In the genomic region with DNA sequence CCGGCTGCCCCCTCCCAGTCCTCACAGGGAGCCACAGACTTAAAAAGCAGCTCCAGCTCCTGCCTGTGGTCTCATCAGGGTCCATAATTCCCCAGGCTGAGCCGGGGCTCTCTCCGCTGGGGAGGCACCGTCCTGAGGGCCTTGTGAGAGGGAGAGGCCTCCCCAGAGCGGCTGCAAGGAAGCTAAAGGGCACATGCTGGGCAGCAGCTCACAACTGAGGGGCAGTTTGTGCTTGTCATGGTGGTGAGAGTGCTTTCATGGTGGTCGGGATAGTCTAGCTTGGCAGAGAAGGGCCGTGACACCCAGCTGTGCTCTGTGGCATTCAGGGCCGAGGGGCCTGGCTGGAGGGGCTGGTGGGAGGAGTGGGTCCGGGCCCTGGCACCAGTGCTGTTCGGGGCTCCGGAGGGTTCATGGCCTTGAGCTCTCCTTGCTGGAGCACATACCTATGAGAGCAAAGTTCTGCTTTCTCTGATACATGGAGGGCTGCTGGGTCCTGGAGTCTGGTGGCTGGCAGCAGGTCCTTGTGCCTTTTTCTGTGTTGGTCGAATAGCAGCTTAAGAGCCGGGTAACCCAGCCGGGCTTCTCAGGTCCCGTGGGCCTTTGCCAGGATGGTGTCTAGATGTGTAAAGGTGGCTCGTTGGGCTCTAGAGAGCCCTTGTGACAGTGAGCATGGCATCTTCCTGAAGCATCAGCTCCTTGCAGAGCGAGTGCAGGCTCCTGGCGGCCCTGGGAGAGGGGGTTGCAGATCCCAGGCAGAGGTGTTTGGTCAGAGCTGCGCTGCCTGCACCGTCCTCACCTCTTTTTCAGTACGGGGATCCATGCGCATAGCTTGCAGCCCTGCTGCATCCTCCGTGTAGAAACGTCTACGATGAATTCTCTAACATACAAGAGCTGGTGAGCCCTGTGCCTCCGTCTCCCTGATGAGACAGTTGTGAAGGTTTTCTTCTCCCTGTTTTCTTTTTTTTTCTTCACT, we compare ENCODE assay signal across 1 cellular context.
TF ChIP-seq lines count a peak whose summit lies in the region.

No MANE protein-coding gene starts in this region.

TF ChIP-seq in HepG2, 621 proteins besides CTCF, POLR2A, EP300 and RAD21 (continued from another document):
- TF ChIP-seq KAT2B (IDR thresholded peaks at IDR 0.05; ENCODE audit: borderline replicate concordance, low read depth, low read length) (no peak), ZNF329 (CRISPR knock-in tag; IDR thresholded peaks at IDR 0.05; ENCODE audit: low read depth) (no peak), BRD4 (CRISPR knock-in tag; IDR thresholded peaks at IDR 0.05) (no peak), ZNF282 (IDR thresholded peaks at IDR 0.05; ENCODE audit: partially characterized antibody) (no peak), TGIF2 (CRISPR knock-in tag; IDR thresholded peaks at IDR 0.05) (no peak), PCBP1 (IDR thresholded peaks at IDR 0.05; ENCODE audit: borderline replicate concordance, low read depth, low read length) (no peak), MAFK (conservative IDR thresholded peaks at IDR 0.05 in 1 of 2, IDR thresholded peaks at IDR 0.05 in 1 of 2; ENCODE audit: low read length in 2 of 2) (no peak), KDM5B (CRISPR knock-in tag; IDR thresholded peaks at IDR 0.05; ENCODE audit: borderline replicate concordance) (0 out of 2 replicates have a peak, but pooled peaks have one; percentile 9), REPIN1 (CRISPR knock-in tag; IDR thresholded peaks at IDR 0.05; ENCODE audit: borderline replicate concordance, low read depth) (no peak), KLF6 (CRISPR knock-in tag; IDR thresholded peaks at IDR 0.05) (no peak), ZNF121 (CRISPR knock-in tag; IDR thresholded peaks at IDR 0.05) (peak; percentile 33; the same call in 1 of the 2 replicates), SMC3 (IDR thresholded peaks at IDR 0.05; ENCODE audit: low read length) (no peak), XBP1 (CRISPR knock-in tag; IDR thresholded peaks at IDR 0.05) (no peak), RARA (CRISPR knock-in tag; IDR thresholded peaks at IDR 0.05) (0 out of 2 replicates have a peak, but pooled peaks have one; percentile 26)
- TF ChIP-seq, protein P1, sequence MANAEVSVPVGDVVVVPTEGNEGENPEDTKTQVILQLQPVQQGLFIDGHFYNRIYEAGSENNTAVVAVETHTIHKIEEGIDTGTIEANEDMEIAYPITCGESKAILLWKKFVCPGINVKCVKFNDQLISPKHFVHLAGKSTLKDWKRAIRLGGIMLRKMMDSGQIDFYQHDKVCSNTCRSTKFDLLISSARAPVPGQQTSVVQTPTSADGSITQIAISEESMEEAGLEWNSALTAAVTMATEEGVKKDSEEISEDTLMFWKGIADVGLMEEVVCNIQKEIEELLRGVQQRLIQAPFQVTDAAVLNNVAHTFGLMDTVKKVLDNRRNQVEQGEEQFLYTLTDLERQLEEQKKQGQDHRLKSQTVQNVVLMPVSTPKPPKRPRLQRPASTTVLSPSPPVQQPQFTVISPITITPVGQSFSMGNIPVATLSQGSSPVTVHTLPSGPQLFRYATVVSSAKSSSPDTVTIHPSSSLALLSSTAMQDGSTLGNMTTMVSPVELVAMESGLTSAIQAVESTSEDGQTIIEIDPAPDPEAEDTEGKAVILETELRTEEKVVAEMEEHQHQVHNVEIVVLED (CRISPR knock-in tag; IDR thresholded peaks at IDR 0.05; ENCODE audit: borderline replicate concordance): no peak
- TF ChIP-seq, protein P2, sequence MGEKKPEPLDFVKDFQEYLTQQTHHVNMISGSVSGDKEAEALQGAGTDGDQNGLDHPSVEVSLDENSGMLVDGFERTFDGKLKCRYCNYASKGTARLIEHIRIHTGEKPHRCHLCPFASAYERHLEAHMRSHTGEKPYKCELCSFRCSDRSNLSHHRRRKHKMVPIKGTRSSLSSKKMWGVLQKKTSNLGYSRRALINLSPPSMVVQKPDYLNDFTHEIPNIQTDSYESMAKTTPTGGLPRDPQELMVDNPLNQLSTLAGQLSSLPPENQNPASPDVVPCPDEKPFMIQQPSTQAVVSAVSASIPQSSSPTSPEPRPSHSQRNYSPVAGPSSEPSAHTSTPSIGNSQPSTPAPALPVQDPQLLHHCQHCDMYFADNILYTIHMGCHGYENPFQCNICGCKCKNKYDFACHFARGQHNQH (CRISPR knock-in tag; IDR thresholded peaks at IDR 0.05): no peak
- TF ChIP-seq, protein P3, sequence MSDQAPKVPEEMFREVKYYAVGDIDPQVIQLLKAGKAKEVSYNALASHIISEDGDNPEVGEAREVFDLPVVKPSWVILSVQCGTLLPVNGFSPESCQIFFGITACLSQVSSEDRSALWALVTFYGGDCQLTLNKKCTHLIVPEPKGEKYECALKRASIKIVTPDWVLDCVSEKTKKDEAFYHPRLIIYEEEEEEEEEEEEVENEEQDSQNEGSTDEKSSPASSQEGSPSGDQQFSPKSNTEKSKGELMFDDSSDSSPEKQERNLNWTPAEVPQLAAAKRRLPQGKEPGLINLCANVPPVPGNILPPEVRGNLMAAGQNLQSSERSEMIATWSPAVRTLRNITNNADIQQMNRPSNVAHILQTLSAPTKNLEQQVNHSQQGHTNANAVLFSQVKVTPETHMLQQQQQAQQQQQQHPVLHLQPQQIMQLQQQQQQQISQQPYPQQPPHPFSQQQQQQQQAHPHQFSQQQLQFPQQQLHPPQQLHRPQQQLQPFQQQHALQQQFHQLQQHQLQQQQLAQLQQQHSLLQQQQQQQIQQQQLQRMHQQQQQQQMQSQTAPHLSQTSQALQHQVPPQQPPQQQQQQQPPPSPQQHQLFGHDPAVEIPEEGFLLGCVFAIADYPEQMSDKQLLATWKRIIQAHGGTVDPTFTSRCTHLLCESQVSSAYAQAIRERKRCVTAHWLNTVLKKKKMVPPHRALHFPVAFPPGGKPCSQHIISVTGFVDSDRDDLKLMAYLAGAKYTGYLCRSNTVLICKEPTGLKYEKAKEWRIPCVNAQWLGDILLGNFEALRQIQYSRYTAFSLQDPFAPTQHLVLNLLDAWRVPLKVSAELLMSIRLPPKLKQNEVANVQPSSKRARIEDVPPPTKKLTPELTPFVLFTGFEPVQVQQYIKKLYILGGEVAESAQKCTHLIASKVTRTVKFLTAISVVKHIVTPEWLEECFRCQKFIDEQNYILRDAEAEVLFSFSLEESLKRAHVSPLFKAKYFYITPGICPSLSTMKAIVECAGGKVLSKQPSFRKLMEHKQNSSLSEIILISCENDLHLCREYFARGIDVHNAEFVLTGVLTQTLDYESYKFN (CRISPR knock-in tag; conservative IDR thresholded peaks at IDR 0.05): peak; percentile 83
- TF ChIP-seq, protein P4, sequence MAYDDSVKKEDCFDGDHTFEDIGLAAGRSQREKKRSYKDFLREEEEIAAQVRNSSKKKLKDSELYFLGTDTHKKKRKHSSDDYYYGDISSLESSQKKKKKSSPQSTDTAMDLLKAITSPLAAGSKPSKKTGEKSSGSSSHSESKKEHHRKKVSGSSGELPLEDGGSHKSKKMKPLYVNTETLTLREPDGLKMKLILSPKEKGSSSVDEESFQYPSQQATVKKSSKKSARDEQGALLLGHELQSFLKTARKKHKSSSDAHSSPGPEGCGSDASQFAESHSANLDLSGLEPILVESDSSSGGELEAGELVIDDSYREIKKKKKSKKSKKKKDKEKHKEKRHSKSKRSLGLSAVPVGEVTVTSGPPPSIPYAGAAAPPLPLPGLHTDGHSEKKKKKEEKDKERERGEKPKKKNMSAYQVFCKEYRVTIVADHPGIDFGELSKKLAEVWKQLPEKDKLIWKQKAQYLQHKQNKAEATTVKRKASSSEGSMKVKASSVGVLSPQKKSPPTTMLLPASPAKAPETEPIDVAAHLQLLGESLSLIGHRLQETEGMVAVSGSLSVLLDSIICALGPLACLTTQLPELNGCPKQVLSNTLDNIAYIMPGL (CRISPR knock-in tag; IDR thresholded peaks at IDR 0.05; ENCODE audit: borderline replicate concordance in 1 of 2, low read depth in 1 of 2): no peak
TF ChIP-seq in HepG2: peak in this region for 56.
